Comparison of ENCODE assay signal across 8 cellular contexts in genomic region chr1:150162862-150163706, GRCh38. TPM values are rescaled to one million over a fixed set of nuclear protein-coding genes. Genes with fewer than 3 reads are reported as not detected.
DNase-seq lines count a peak whose midpoint lies in the region; ATAC-seq and TF ChIP-seq lines count a peak whose summit lies in the region.

No MANE protein-coding gene starts in this region.

- no peaks in the 10 kb centered on the region for H3K9me3 ChIP-seq in endodermal cell (ENCODE audit: control insufficient read depth, low read length)
- H3K9me3 ChIP-seq in lower lobe of right lung, result no peaks in the 10 kb centered on the region
- no peaks in the 10 kb centered on the region for H3K9me3 ChIP-seq in stomach smooth muscle (ENCODE audit: control insufficient read depth in 2 of 2, low read length in 2 of 2)

- no peaks in the 10 kb centered on the region for H3K9me3 Mint-ChIP-seq in endodermal cell

- H3K27me3 ChIP-seq in endodermal cell (ENCODE audit: control insufficient read depth, insufficient read depth, low read length, poor library complexity, severe bottlenecking), result no peaks in the 10 kb centered on the region
- H3K27me3 ChIP-seq in lower lobe of right lung (ENCODE audit: low read depth), result no peaks in the 10 kb centered on the region
- H3K27me3 ChIP-seq in stomach smooth muscle (ENCODE audit: control insufficient read depth in 1 of 2, insufficient read depth in 2 of 2, low read length in 2 of 2), result no peaks in the 10 kb centered on the region

- peaks cover 11% of the 10 kb centered on the region for H3K36me3 Mint-ChIP-seq in endodermal cell (ENCODE audit: low read depth)

- ATAC-seq in lower lobe of right lung, result peak; percentile 94 to 95
- no peak for ATAC-seq in GM21576 (IDR thresholded peaks at IDR 0.05; ENCODE audit: unreplicated experiment)

- peak overlapping the region; percentile 99 for H3K27ac Mint-ChIP-seq in endodermal cell

- H3K4me3 ChIP-seq in endodermal cell (ENCODE audit: low read length) (peak overlapping the region; percentile 60), lower lobe of right lung (peak overlapping the region; percentile 41), stomach smooth muscle (ENCODE audit: low read length in 2 of 2) (peak overlapping the region; percentile 48 to 68)

- intact Hi-C loops in lower lobe of right lung (cut with DNase I), result no loop called here

- peaks cover 40% of the 10 kb centered on the region for H3K4me1 Mint-ChIP-seq in endodermal cell

- peak overlapping the region; percentile 50 for H3K4me3 Mint-ChIP-seq in endodermal cell

- H3K9ac ChIP-seq in endodermal cell (ENCODE audit: extremely low read depth, low read length, poor library complexity, severe bottlenecking), result peak overlapping the region; percentile 54
- peak overlapping the region; percentile 82 to 95 for H3K9ac ChIP-seq in stomach smooth muscle (ENCODE audit: low read length in 2 of 2)

- no peaks in the 10 kb centered on the region for H3K27me3 Mint-ChIP-seq in endodermal cell (ENCODE audit: insufficient read depth)

- DNase-seq in COR-L47 (lab: John Stamatoyannopoulos, UW) (peak; percentile 47), GM19240 (ENCODE audit: insufficient read length, low spot score) (peak; percentile 52), KG1 (lab: John Stamatoyannopoulos, UW) (peak; percentile 37), SK-N-DZ (ENCODE audit: low spot score) (peak; percentile 99), endodermal cell (peak; percentile 95), lower lobe of right lung (peak; percentile 90)

- TF ChIP-seq CTCF in endodermal cell (conservative IDR thresholded peaks at IDR 0.05) (peak; percentile 51), lower lobe of right lung (IDR thresholded peaks at IDR 0.05) (no peak)

- WGBS in endodermal cell (ENCODE audit: insufficient coverage in 1 of 2, insufficient read length in 1 of 2), 2 experiments, result 4 to 17% methylated on average over 6 to 14 of the region's 14 CpGs

- peaks cover 9% of the 10 kb centered on the region for H3K4me1 ChIP-seq in endodermal cell (ENCODE audit: control insufficient read depth, insufficient read depth, low read length)
- H3K4me1 ChIP-seq in lower lobe of right lung, result peaks cover 61% of the 10 kb centered on the region
- peaks cover 72% of the 10 kb centered on the region for H3K4me1 ChIP-seq in stomach smooth muscle (ENCODE audit: control insufficient read depth, insufficient read depth, low read length)

- H3K36me3 ChIP-seq in endodermal cell (ENCODE audit: control insufficient read depth, insufficient read depth, low read length) (peaks cover 2% of the 10 kb centered on the region), lower lobe of right lung (peaks cover 18% of the 10 kb centered on the region), stomach smooth muscle (ENCODE audit: control insufficient read depth in 2 of 2, insufficient read depth in 2 of 2, low read length in 2 of 2) (peaks cover 14 to 18% of the 10 kb centered on the region in 2 donors)

- H3K27ac ChIP-seq in endodermal cell (ENCODE audit: low read depth, low read length), result peak overlapping the region; percentile 93
- peak overlapping the region; percentile 85 for H3K27ac ChIP-seq in lower lobe of right lung
- H3K27ac ChIP-seq in stomach smooth muscle (ENCODE audit: low read length), result peak overlapping the region; percentile 99

RNA-seq across cellular contexts. Expression of gene PLEKHO1, which starts 13.4 kb away (rescaled TPM):
- polyA plus RNA-seq in SK-N-DZ (2014; cell fraction: cytosol; rRNA removed), result 97.1 and 99.5 TPM in 2 replicates
- 94.0 and 97.7 TPM in 2 replicates for polyA plus RNA-seq in SK-N-DZ (2014; cell fraction: nucleus; rRNA removed)
- total RNA-seq in endodermal cell (10 to 100 TPM; 42.9 to 46.0 TPM), lower lobe of right lung (41.6 TPM)
- polyA plus RNA-seq in endodermal cell (2013, experiment 1 of 2), result 69.7 TPM
- 66.1 TPM for polyA plus RNA-seq in endodermal cell (2013, experiment 2 of 2)

Comparison
In these comparisons a context has a peak if more than half of its experiments do, and no peak if none do; other contexts are left out.
1. DNase-seq: peak in every context shown above with its lines; median percentile 99 in SK-N-DZ; 95 in endodermal cell; 90 in lower lobe of right lung; 52 in GM19240; 47 in COR-L47; 37 in KG1.